29 cellular contexts compared by ENCODE assay signal in genomic region chr10:44467900-44468299, GRCh38.
"Had no signal": no experiment of that assay in that cellular context is flagged by ENCODE, and none has a peak within 500 bp of the region (broad histone marks: within the 10 kb centered on the region; RNA-seq: fewer than 3 reads in every experiment).

No MANE protein-coding gene starts in this region.

- H3K4me3 Mint-ChIP-seq: activated CD4-positive, alpha-beta memory T cell treated with anti-CD3 and anti-CD28 coated beads for 36 hours; activated CD4-positive, alpha-beta T cell treated with anti-CD3 and anti-CD28 coated beads for 36 hours; activated CD4-positive, alpha-beta T cell treated with anti-CD3 and anti-CD28 coated beads, Interleukin-2, amount 10 ng/mL, durations not matched to agents 24 days and 14 days; activated naive CD4-positive, alpha-beta T cell treated with anti-CD3 and anti-CD28 coated beads, Interleukin-2, amount 10 ng/mL, durations not matched to agents 7 days and 5 days; activated naive CD8-positive, alpha-beta T cell treated with anti-CD3 and anti-CD28 coated beads, Interleukin-2, amount 10 ng/mL, durations not matched to agents 7 days and 5 days; activated T-cell treated with anti-CD3 and anti-CD28 coated beads, Interleukin-2, amount 50 U/mL, for 24 hours; activated T-cell treated with anti-CD3 and anti-CD28 coated beads, Interleukin-2, amount 50 U/mL, for 72 hours; brain had no signal

- H3K4me1 ChIP-seq: ascending aorta, breast epithelium, esophagus squamous epithelium had no signal

- FAIRE-seq: colon, endometrium, endothelial cell of umbilical vein had no signal

- H3K4me1 Mint-ChIP-seq: activated CD4-positive, alpha-beta T cell treated with anti-CD3 and anti-CD28 coated beads for 36 hours; activated CD4-positive, alpha-beta T cell treated with anti-CD3 and anti-CD28 coated beads, Interleukin-2, amount 10 ng/mL, durations not matched to agents 24 days and 14 days; activated naive CD4-positive, alpha-beta T cell treated with anti-CD3 and anti-CD28 coated beads, Interleukin-2, amount 10 ng/mL, durations not matched to agents 7 days and 5 days; activated naive CD8-positive, alpha-beta T cell treated with anti-CD3 and anti-CD28 coated beads, Interleukin-2, amount 10 ng/mL, durations not matched to agents 7 days and 5 days had no signal

- H3K36me3 Mint-ChIP-seq: activated CD4-positive, alpha-beta memory T cell treated with anti-CD3 and anti-CD28 coated beads for 36 hours; activated naive CD4-positive, alpha-beta T cell treated with anti-CD3 and anti-CD28 coated beads, Interleukin-2, amount 10 ng/mL, durations not matched to agents 7 days and 5 days; activated naive CD4-positive, alpha-beta T cell treated with anti-CD3 and anti-CD28 coated beads, Interleukin-2, amount 50 U/mL, for 72 hours; activated naive CD8-positive, alpha-beta T cell treated with anti-CD3 and anti-CD28 coated beads, Interleukin-2, amount 10 ng/mL, durations not matched to agents 7 days and 5 days; brain had no signal

- H3K27me3 ChIP-seq: ascending aorta, breast epithelium, cardiac muscle cell, esophagus squamous epithelium, gastroesophageal sphincter had no signal

- ATAC-seq: activated CD4-positive, alpha-beta T cell treated with anti-CD3 and anti-CD28 coated beads for 36 hours; activated naive CD4-positive, alpha-beta T cell treated with anti-CD3 and anti-CD28 coated beads, Interleukin-2, amount 50 U/mL, for 72 hours; activated T-cell treated with anti-CD3 and anti-CD28 coated beads, Interleukin-2, amount 50 U/mL, for 72 hours; gastroesophageal sphincter had no signal

- H3K27me3 Mint-ChIP-seq: activated CD4-positive, alpha-beta memory T cell treated with anti-CD3 and anti-CD28 coated beads for 36 hours; activated naive CD8-positive, alpha-beta T cell treated with anti-CD3 and anti-CD28 coated beads, Interleukin-2, amount 10 ng/mL, durations not matched to agents 7 days and 5 days; brain had no signal

- H3K9me3 Mint-ChIP-seq: activated CD4-positive, alpha-beta memory T cell treated with anti-CD3 and anti-CD28 coated beads for 36 hours; activated CD4-positive, alpha-beta T cell treated with anti-CD3 and anti-CD28 coated beads, Interleukin-2, amount 10 ng/mL, durations not matched to agents 24 days and 14 days; activated naive CD4-positive, alpha-beta T cell treated with anti-CD3 and anti-CD28 coated beads, Interleukin-2, amount 50 U/mL, for 72 hours; activated naive CD8-positive, alpha-beta T cell treated with anti-CD3 and anti-CD28 coated beads, Interleukin-2, amount 10 ng/mL, durations not matched to agents 7 days and 5 days; activated T-cell treated with anti-CD3 and anti-CD28 coated beads, Interleukin-2, amount 50 U/mL, for 24 hours; activated T-cell treated with anti-CD3 and anti-CD28 coated beads, Interleukin-2, amount 50 U/mL, for 72 hours had no signal

- H3K36me3 ChIP-seq: ascending aorta, breast epithelium, cardiac muscle cell, esophagus squamous epithelium, gastroesophageal sphincter had no signal

- H3K4me3 ChIP-seq: ascending aorta, breast epithelium, cardiac muscle cell, esophagus squamous epithelium, gastroesophageal sphincter had no signal

- H3K9me3 ChIP-seq: ascending aorta, breast epithelium, esophagus squamous epithelium, gastroesophageal sphincter had no signal

- DNase-seq: activated CD4-positive, alpha-beta memory T cell treated with anti-CD3 and anti-CD28 coated beads for 36 hours; activated CD4-positive, alpha-beta T cell treated with anti-CD3 and anti-CD28 coated beads for 36 hours; activated CD4-positive, CD25-positive, alpha-beta regulatory T cell; activated CD4-positive, CD25-positive, alpha-beta regulatory T cell treated with anti-CD3 and anti-CD28 coated beads, Interleukin-2, amount 50 U/mL, for 72 hours; activated CD8-positive, alpha-beta memory T cell treated with anti-CD3 and anti-CD28 coated beads, Interleukin-2, amount 50 U/mL, for 48 hours; activated gamma-delta T cell; activated naive CD4-positive, alpha-beta T cell; activated naive CD4-positive, alpha-beta T cell treated with anti-CD3 and anti-CD28 coated beads, Interleukin-2, amount 10 ng/mL, durations not matched to agents 7 days and 5 days; activated naive CD8-positive, alpha-beta T cell treated with anti-CD3 and anti-CD28 coated beads, Interleukin-2, amount 10 ng/mL, durations not matched to agents 7 days and 5 days; activated T-cell treated with anti-CD3 and anti-CD28 coated beads for 4 hours; activated T-cell treated with anti-CD3 and anti-CD28 coated beads, Interleukin-2, amount 50 U/mL, for 24 hours; activated T-cell treated with anti-CD3 and anti-CD28 coated beads, Interleukin-2, amount 50 U/mL, for 72 hours; central memory CD4-positive, alpha-beta T cell; cerebellar nuclear complex; effector CD8-positive, alpha-beta T cell; esophagus squamous epithelium; foreskin melanocyte; T-helper 2 cell had no signal

- H3K27ac Mint-ChIP-seq: activated CD4-positive, alpha-beta memory T cell treated with anti-CD3 and anti-CD28 coated beads for 36 hours; activated CD4-positive, alpha-beta T cell treated with anti-CD3 and anti-CD28 coated beads for 36 hours; activated CD4-positive, alpha-beta T cell treated with anti-CD3 and anti-CD28 coated beads, Interleukin-2, amount 10 ng/mL, durations not matched to agents 24 days and 14 days; activated naive CD4-positive, alpha-beta T cell treated with anti-CD3 and anti-CD28 coated beads, Interleukin-2, amount 10 ng/mL, durations not matched to agents 7 days and 5 days; activated naive CD4-positive, alpha-beta T cell treated with anti-CD3 and anti-CD28 coated beads, Interleukin-2, amount 50 U/mL, for 72 hours; activated naive CD8-positive, alpha-beta T cell treated with anti-CD3 and anti-CD28 coated beads, Interleukin-2, amount 10 ng/mL, durations not matched to agents 7 days and 5 days; activated T-cell treated with anti-CD3 and anti-CD28 coated beads, Interleukin-2, amount 50 U/mL, for 24 hours; activated T-cell treated with anti-CD3 and anti-CD28 coated beads, Interleukin-2, amount 50 U/mL, for 72 hours; brain had no signal

- H3K27ac ChIP-seq: ascending aorta, breast epithelium, cardiac muscle cell, epithelial cell of prostate, esophagus squamous epithelium, gastroesophageal sphincter had no signal
